In the genomic region with DNA sequence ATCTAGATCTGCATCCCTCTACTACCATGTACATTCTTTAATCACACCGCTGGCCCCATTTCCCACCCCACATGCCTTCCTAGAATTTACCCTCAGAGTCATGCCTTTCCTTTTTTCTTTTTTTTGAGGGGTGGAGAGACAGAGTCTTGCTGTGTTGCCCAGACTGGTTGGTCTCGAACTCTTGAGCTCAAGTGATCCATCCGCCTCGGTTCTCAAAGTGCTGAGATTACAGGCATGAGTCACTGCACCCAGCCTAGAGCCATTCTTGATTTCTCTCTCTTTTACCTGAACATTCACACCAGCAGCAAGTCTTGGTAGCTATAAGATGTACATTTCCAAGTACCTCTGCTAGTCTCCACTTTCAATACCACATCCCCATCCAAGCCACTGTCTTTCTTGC, we compare ENCODE assay signal across 10 cellular contexts. TPM values are rescaled to one million over a fixed set of nuclear protein-coding genes. Genes with fewer than 3 reads are reported as not detected.
A peak's percentile ranks its signal among the peaks of the same experiment; 100 is the strongest.
DNase-seq lines count a peak whose midpoint lies in the region; ATAC-seq and TF ChIP-seq lines count a peak whose summit lies in the region.
"Had no signal": no experiment of that assay in that cellular context is flagged by ENCODE, and none has a peak within 500 bp of the region (broad histone marks: within the 10 kb centered on the region; RNA-seq: fewer than 3 reads in every experiment).

No MANE protein-coding gene starts in this region.

- peaks cover 86% of the 10 kb centered on the region for H3K4me1 Mint-ChIP-seq in CD4-positive, alpha-beta T cell (ENCODE audit: low read depth)
- H3K4me1 Mint-ChIP-seq in IgD-negative memory B cell (peaks cover 37 to 40% (median 40%) of the 10 kb centered on the region in 3 donors), naive B cell (peaks cover 45 to 83% (median 69%) of the 10 kb centered on the region in 3 donors)
- peaks cover 71% of the 10 kb centered on the region for H3K4me1 Mint-ChIP-seq in activated naive CD8-positive, alpha-beta T cell treated with anti-CD3 and anti-CD28 coated beads, Interleukin-2, amount 50 U/mL, for 24 hours

- DNase-seq in CD4-positive, alpha-beta T cell: no peak
- no peak for DNase-seq in activated naive CD8-positive, alpha-beta T cell treated with anti-CD3 and anti-CD28 coated beads, Interleukin-2, amount 50 U/mL, for 24 hours
- DNase-seq in naive B cell (no peak), DMS79 treated with DMSO at 0.1 percent for 48 hours (lab: John Stamatoyannopoulos, UW) (no peak), cortex of kidney (lab: John Stamatoyannopoulos, UW) (no peak)
- DNase-seq: activated gamma-delta T cell treated with Interleukin-2 at 50 U/mL for 16 hours, NCI-H1694 treated with DMSO at 0.1 percent for 48 hours, retina had no signal

- no peaks in the 10 kb centered on the region for H3K27me3 Mint-ChIP-seq in CD4-positive, alpha-beta T cell
- peaks cover 2% of the 10 kb centered on the region for H3K27me3 Mint-ChIP-seq in IgD-negative memory B cell
- peaks cover 4% of the 10 kb centered on the region for H3K27me3 Mint-ChIP-seq in activated naive CD8-positive, alpha-beta T cell treated with anti-CD3 and anti-CD28 coated beads, Interleukin-2, amount 50 U/mL, for 24 hours
- no peaks in the 10 kb centered on the region for H3K27me3 Mint-ChIP-seq in naive B cell

- peak overlapping the region; percentile 89 for H3K4me3 Mint-ChIP-seq in CD4-positive, alpha-beta T cell
- H3K4me3 Mint-ChIP-seq in IgD-negative memory B cell: peak overlapping the region; percentile 1 to 93 (median 88)
- peak overlapping the region; percentile 98 for H3K4me3 Mint-ChIP-seq in activated naive CD8-positive, alpha-beta T cell treated with anti-CD3 and anti-CD28 coated beads, Interleukin-2, amount 50 U/mL, for 24 hours
- peak overlapping the region; percentile 37 to 94 (median 80) for H3K4me3 Mint-ChIP-seq in naive B cell

- H3K27ac ChIP-seq in CD4-positive, alpha-beta T cell (ENCODE audit: low read depth, low read length): no peak overlapping the region

- no peaks in the 10 kb centered on the region for H3K9me3 ChIP-seq in CD4-positive, alpha-beta T cell (ENCODE audit: control insufficient read depth, low read length)

- intact Hi-C loops in CD4-positive, alpha-beta T cell (cut with DNase I, micrococcal nuclease): no loop called here

- no peaks in the 10 kb centered on the region for H3K9me3 Mint-ChIP-seq in CD4-positive, alpha-beta T cell
- no peaks in the 10 kb centered on the region for H3K9me3 Mint-ChIP-seq in IgD-negative memory B cell
- no peaks in the 10 kb centered on the region for H3K9me3 Mint-ChIP-seq in activated naive CD8-positive, alpha-beta T cell treated with anti-CD3 and anti-CD28 coated beads, Interleukin-2, amount 50 U/mL, for 24 hours
- no peaks in the 10 kb centered on the region for H3K9me3 Mint-ChIP-seq in naive B cell

- peaks cover 54% of the 10 kb centered on the region for H3K36me3 Mint-ChIP-seq in CD4-positive, alpha-beta T cell (ENCODE audit: low read depth)
- H3K36me3 Mint-ChIP-seq in IgD-negative memory B cell (peaks cover 5% of the 10 kb centered on the region), naive B cell (no peaks in the 10 kb centered on the region)
- peaks cover 24% of the 10 kb centered on the region for H3K36me3 Mint-ChIP-seq in activated naive CD8-positive, alpha-beta T cell treated with anti-CD3 and anti-CD28 coated beads, Interleukin-2, amount 50 U/mL, for 24 hours (ENCODE audit: low read depth)

- no peak for ATAC-seq in CD4-positive, alpha-beta T cell (ENCODE audit: poor library complexity)
- no peak for ATAC-seq in activated naive CD8-positive, alpha-beta T cell treated with anti-CD3 and anti-CD28 coated beads, Interleukin-2, amount 50 U/mL, for 24 hours
- no peak for ATAC-seq in naive B cell (ENCODE audit: low read depth in 2 of 2)
- no peak for ATAC-seq in GM18873 (IDR thresholded peaks at IDR 0.05; ENCODE audit: low FRiP score, unreplicated experiment)

- H3K27ac Mint-ChIP-seq in CD4-positive, alpha-beta T cell: peak overlapping the region; percentile 83
- H3K27ac Mint-ChIP-seq in IgD-negative memory B cell (peak overlapping the region in 2 of 3 donors; percentile 17 to 70), naive B cell (peak overlapping the region in 1 of 6 donors; percentile 71)
- peak overlapping the region; percentile 74 for H3K27ac Mint-ChIP-seq in activated naive CD8-positive, alpha-beta T cell treated with anti-CD3 and anti-CD28 coated beads, Interleukin-2, amount 50 U/mL, for 24 hours

- POLR2A ChIA-PET in CD4-positive, alpha-beta T cell (lab: Charles Lee): interaction anchor here (1.2 to 10.4 kb wide), 5 partner anchors 9 to 116 kb away, joined by 4 to 190 read pairs (median 60); partner anchors contain the start of genes KIF22 and MAZ

- CTCF ChIA-PET in CD4-positive, alpha-beta T cell (lab: Charles Lee): interaction anchor here (1.2 to 4.0 kb wide), 4 partner anchors 9 to 31 kb away, joined by 3 to 75 read pairs (median 41); partner anchors contain the start of genes KIF22 and MAZ

- no peaks in the 10 kb centered on the region for H3K27me3 ChIP-seq in CD4-positive, alpha-beta T cell (ENCODE audit: control insufficient read depth, insufficient read depth, low read length)

- TF ChIP-seq CTCF in CD4-positive, alpha-beta T cell (IDR thresholded peaks at IDR 0.05): no peak

RNA-seq across cellular contexts. Expression of gene PAGR1, which starts 2.1 kb away (rescaled TPM):
- 10 to 100 TPM; 20.3 TPM for total RNA-seq in CD4-positive, alpha-beta T cell
- 59.6 TPM for polyA plus RNA-seq in IgD-negative memory B cell
- polyA plus RNA-seq in naive B cell (ENCODE audit: low read depth in 6 of 6): 10 to 100 TPM; 35.5 to 51.5 (median 46.9) TPM

RNA-seq across cellular contexts. Expression of gene MVP, which starts 2.2 kb away (rescaled TPM):
- 100 to 1,000 TPM; 115 to 118 TPM for total RNA-seq in CD4-positive, alpha-beta T cell
- polyA plus RNA-seq in IgD-negative memory B cell (90.3 TPM), naive B cell (ENCODE audit: low read depth in 6 of 6) (10 to 100 TPM; 39.7 to 61.4 (median 43.9) TPM)

RNA-seq across cellular contexts. Expression of gene PRRT2, which starts 6.1 kb away (rescaled TPM):
- total RNA-seq in CD4-positive, alpha-beta T cell: 1 to 10 TPM; 2.2 to 2.3 TPM
- polyA plus RNA-seq in IgD-negative memory B cell (not detected), naive B cell (ENCODE audit: low read depth in 6 of 6) (under 1 TPM in 2 of 6 donors, not detected in 4; 0.10 to 0.97 TPM)

RNA-seq across cellular contexts. Expression of gene MAZ, which starts 11.8 kb away (rescaled TPM):
- total RNA-seq in CD4-positive, alpha-beta T cell: 100 to 1,000 TPM; 251 to 253 TPM
- polyA plus RNA-seq in IgD-negative memory B cell (22.9 TPM), naive B cell (ENCODE audit: low read depth in 6 of 6) (10 to 100 TPM; 16.1 to 30.6 (median 23.2) TPM)

RNA-seq across cellular contexts. Expression of gene KIF22, which starts 27.5 kb away (rescaled TPM):
- 100 to 1,000 TPM in 1 of 2 experiments, 10 to 100 TPM in 1; 99.0 to 101 TPM for total RNA-seq in CD4-positive, alpha-beta T cell
- 34.7 TPM for polyA plus RNA-seq in IgD-negative memory B cell
- 10 to 100 TPM; 24.0 to 29.6 (median 26.3) TPM for polyA plus RNA-seq in naive B cell (ENCODE audit: low read depth in 6 of 6)
